ENCODE assay signal across 22 cellular contexts in genomic region chr6:167221408-167222201, GRCh38.
"Had no signal": no experiment of that assay in that cellular context is flagged by ENCODE, and none has a peak within 500 bp of the region (broad histone marks: within the 10 kb centered on the region; RNA-seq: fewer than 3 reads in every experiment).

No MANE protein-coding gene starts in this region.

- H3K27ac Mint-ChIP-seq: activated B cell treated with CpG ODN at 0.5 μM for 24 hours; activated CD8-positive, alpha-beta T cell treated with anti-CD3 and anti-CD28 coated beads for 36 hours; activated naive CD8-positive, alpha-beta T cell treated with anti-CD3 and anti-CD28 coated beads for 36 hours; activated T-helper 1 cell treated with anti-CD3 and anti-CD28 coated beads, Interleukin-12 subunit alpha, Interleukin-12 subunit beta, Interleukin-2, Interleukin-4 antibody, amounts not matched to agents 30 ng/mL and 10 ng/mL and 1 ng/mL, durations not matched to agents 14 hours and 24 hours and 36 hours; dendritic cell treated with granulocyte-macrophage colony-stimulating factor and Interleukin-4, amounts not matched to agents 40 ng/mL and 50 ng/mL, for 4 days; T-helper 17 cell; type B pancreatic cell had no signal

- H3K27me3 ChIP-seq: body of pancreas, foreskin keratinocyte had no signal

- H3K9me3 ChIP-seq: body of pancreas had no signal

- H2AFZ ChIP-seq: parathyroid adenoma had no signal

- H3K79me2 ChIP-seq: parathyroid adenoma had no signal

- H3K4me3 Mint-ChIP-seq: activated B cell treated with CpG ODN at 0.5 μM for 24 hours; activated CD8-positive, alpha-beta T cell treated with anti-CD3 and anti-CD28 coated beads for 36 hours; activated naive CD8-positive, alpha-beta T cell treated with anti-CD3 and anti-CD28 coated beads for 36 hours; activated T-helper 1 cell treated with anti-CD3 and anti-CD28 coated beads, Interleukin-12 subunit alpha, Interleukin-12 subunit beta, Interleukin-2, Interleukin-4 antibody, amounts not matched to agents 30 ng/mL and 10 ng/mL and 1 ng/mL, durations not matched to agents 14 hours and 24 hours and 36 hours; central memory CD8-positive, alpha-beta T cell; dendritic cell treated with granulocyte-macrophage colony-stimulating factor and Interleukin-4, amounts not matched to agents 40 ng/mL and 50 ng/mL, for 4 days; neural crest cell; T-helper 17 cell; type B pancreatic cell had no signal

- H3K4me1 ChIP-seq: foreskin keratinocyte, parathyroid adenoma had no signal

- H3K9me3 Mint-ChIP-seq: activated B cell treated with CpG ODN at 0.5 μM for 24 hours; activated CD8-positive, alpha-beta T cell treated with anti-CD3 and anti-CD28 coated beads for 36 hours; activated naive CD8-positive, alpha-beta T cell treated with anti-CD3 and anti-CD28 coated beads for 36 hours; activated T-helper 1 cell treated with anti-CD3 and anti-CD28 coated beads, Interleukin-12 subunit alpha, Interleukin-12 subunit beta, Interleukin-2, Interleukin-4 antibody, amounts not matched to agents 30 ng/mL and 10 ng/mL and 1 ng/mL, durations not matched to agents 14 hours and 24 hours and 36 hours; central memory CD8-positive, alpha-beta T cell; dendritic cell treated with granulocyte-macrophage colony-stimulating factor and Interleukin-4, amounts not matched to agents 40 ng/mL and 50 ng/mL, for 4 days; neural crest cell; type B pancreatic cell had no signal

- H3K9ac ChIP-seq: parathyroid adenoma had no signal

- H3K36me3 Mint-ChIP-seq: activated naive CD8-positive, alpha-beta T cell treated with anti-CD3 and anti-CD28 coated beads for 36 hours; type B pancreatic cell had no signal

- DNase-seq: activated B cell treated with CpG ODN at 0.5 μM for 24 hours; activated CD4-positive, alpha-beta T cell treated with anti-CD3 and anti-CD28 coated beads for 48 hours; activated CD8-positive, alpha-beta memory T cell treated with anti-CD3 and anti-CD28 coated beads, Interleukin-2, amount 50 U/mL, for 4 hours; activated CD8-positive, alpha-beta T cell treated with anti-CD3 and anti-CD28 coated beads for 36 hours; activated naive CD8-positive, alpha-beta T cell treated with anti-CD3 and anti-CD28 coated beads for 36 hours; amygdala; body of pancreas; effector memory CD4-positive, alpha-beta T cell; foreskin keratinocyte; retina; stimulated activated CD4-positive, alpha-beta T cell treated with anti-CD3 and anti-CD28 coated beads, Interleukin-15, amount 100 ng/mL, for 24 hours; stimulated activated CD4-positive, alpha-beta T cell treated with anti-CD3 and anti-CD28 coated beads, Interleukin-4, amount 100 ng/mL, for 1 hour; stimulated activated naive CD4-positive, alpha-beta T cell; T-helper 17 cell had no signal

- H3K4me3 ChIP-seq: body of pancreas, lung, skin epidermis had no signal

- H3K27ac ChIP-seq: body of pancreas, foreskin keratinocyte, parathyroid adenoma, skin epidermis had no signal

- H3K4me1 Mint-ChIP-seq: activated B cell treated with CpG ODN at 0.5 μM for 24 hours; activated naive CD8-positive, alpha-beta T cell treated with anti-CD3 and anti-CD28 coated beads for 36 hours; central memory CD8-positive, alpha-beta T cell; T-helper 17 cell had no signal
